1 cellular context compared by ENCODE assay signal in the genomic region with DNA sequence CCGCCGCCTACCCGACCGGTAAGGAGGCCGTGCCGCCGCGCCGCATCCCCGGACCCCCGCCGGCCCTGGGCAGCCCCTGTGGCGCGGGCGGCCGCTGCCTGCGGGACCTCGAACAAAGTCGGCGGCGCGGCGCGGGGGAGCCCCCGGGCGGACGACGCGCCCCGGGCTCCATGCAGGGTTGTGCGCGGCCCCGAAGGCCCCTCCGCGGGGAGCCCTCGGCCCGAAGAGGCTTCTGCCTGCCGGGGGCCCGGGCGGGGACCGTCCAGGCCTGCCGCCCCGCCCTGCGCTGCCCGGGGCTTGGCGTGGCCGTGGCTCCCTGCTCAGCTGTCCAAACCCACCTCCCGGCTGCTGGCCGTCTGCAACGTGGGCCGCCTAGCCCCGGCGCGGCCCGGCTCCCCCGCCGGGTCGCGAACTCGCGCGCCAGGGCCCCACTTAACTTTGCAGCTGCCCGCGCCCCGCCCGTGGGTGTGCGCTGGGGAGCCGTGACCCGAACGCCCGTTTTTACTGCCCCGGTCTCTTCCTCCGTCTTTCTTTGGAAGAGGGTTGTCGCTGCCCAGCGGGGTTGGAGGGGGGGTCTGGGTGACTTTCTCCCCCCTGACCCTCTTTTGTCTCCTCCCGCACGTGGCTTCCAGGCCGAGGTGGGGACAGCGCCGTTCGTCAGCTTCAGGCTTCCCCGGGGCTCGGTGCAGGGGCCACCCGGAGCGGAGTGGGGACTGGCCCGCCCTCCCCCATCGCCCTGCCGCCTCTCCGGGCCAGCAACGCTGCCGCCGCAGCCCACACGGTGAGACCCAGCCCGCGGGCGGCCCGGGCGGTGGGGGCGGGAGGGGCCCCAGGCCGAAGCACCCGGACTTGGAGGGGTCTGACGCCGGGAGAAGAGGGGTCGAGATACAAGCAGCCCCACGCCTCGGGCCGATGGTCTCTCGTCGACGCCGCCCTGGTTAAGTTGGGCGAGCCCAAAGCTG.
TF ChIP-seq lines count a peak whose summit lies in the region.

No MANE protein-coding gene starts in this region.

TF ChIP-seq in K562, 482 proteins besides CTCF, POLR2A, EP300 and RAD21 (continued from another document):
- TF ChIP-seq, protein P1, sequence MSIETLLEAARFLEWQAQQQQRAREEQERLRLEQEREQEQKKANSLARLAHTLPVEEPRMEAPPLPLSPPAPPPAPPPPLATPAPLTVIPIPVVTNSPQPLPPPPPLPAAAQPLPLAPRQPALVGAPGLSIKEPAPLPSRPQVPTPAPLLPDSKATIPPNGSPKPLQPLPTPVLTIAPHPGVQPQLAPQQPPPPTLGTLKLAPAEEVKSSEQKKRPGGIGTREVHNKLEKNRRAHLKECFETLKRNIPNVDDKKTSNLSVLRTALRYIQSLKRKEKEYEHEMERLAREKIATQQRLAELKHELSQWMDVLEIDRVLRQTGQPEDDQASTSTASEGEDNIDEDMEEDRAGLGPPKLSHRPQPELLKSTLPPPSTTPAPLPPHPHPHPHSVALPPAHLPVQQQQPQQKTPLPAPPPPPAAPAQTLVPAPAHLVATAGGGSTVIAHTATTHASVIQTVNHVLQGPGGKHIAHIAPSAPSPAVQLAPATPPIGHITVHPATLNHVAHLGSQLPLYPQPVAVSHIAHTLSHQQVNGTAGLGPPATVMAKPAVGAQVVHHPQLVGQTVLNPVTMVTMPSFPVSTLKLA (conservative IDR thresholded peaks at IDR 0.05): peak in 1 of 2 experiments; percentile 51; a peak in 1 of 4 replicates
- peak; percentile 45; the same call in 1 of the 2 replicates for TF ChIP-seq POLR2G (IDR thresholded peaks at IDR 0.05; ENCODE audit: low read depth, low read length)
- TF ChIP-seq, protein P2, sequence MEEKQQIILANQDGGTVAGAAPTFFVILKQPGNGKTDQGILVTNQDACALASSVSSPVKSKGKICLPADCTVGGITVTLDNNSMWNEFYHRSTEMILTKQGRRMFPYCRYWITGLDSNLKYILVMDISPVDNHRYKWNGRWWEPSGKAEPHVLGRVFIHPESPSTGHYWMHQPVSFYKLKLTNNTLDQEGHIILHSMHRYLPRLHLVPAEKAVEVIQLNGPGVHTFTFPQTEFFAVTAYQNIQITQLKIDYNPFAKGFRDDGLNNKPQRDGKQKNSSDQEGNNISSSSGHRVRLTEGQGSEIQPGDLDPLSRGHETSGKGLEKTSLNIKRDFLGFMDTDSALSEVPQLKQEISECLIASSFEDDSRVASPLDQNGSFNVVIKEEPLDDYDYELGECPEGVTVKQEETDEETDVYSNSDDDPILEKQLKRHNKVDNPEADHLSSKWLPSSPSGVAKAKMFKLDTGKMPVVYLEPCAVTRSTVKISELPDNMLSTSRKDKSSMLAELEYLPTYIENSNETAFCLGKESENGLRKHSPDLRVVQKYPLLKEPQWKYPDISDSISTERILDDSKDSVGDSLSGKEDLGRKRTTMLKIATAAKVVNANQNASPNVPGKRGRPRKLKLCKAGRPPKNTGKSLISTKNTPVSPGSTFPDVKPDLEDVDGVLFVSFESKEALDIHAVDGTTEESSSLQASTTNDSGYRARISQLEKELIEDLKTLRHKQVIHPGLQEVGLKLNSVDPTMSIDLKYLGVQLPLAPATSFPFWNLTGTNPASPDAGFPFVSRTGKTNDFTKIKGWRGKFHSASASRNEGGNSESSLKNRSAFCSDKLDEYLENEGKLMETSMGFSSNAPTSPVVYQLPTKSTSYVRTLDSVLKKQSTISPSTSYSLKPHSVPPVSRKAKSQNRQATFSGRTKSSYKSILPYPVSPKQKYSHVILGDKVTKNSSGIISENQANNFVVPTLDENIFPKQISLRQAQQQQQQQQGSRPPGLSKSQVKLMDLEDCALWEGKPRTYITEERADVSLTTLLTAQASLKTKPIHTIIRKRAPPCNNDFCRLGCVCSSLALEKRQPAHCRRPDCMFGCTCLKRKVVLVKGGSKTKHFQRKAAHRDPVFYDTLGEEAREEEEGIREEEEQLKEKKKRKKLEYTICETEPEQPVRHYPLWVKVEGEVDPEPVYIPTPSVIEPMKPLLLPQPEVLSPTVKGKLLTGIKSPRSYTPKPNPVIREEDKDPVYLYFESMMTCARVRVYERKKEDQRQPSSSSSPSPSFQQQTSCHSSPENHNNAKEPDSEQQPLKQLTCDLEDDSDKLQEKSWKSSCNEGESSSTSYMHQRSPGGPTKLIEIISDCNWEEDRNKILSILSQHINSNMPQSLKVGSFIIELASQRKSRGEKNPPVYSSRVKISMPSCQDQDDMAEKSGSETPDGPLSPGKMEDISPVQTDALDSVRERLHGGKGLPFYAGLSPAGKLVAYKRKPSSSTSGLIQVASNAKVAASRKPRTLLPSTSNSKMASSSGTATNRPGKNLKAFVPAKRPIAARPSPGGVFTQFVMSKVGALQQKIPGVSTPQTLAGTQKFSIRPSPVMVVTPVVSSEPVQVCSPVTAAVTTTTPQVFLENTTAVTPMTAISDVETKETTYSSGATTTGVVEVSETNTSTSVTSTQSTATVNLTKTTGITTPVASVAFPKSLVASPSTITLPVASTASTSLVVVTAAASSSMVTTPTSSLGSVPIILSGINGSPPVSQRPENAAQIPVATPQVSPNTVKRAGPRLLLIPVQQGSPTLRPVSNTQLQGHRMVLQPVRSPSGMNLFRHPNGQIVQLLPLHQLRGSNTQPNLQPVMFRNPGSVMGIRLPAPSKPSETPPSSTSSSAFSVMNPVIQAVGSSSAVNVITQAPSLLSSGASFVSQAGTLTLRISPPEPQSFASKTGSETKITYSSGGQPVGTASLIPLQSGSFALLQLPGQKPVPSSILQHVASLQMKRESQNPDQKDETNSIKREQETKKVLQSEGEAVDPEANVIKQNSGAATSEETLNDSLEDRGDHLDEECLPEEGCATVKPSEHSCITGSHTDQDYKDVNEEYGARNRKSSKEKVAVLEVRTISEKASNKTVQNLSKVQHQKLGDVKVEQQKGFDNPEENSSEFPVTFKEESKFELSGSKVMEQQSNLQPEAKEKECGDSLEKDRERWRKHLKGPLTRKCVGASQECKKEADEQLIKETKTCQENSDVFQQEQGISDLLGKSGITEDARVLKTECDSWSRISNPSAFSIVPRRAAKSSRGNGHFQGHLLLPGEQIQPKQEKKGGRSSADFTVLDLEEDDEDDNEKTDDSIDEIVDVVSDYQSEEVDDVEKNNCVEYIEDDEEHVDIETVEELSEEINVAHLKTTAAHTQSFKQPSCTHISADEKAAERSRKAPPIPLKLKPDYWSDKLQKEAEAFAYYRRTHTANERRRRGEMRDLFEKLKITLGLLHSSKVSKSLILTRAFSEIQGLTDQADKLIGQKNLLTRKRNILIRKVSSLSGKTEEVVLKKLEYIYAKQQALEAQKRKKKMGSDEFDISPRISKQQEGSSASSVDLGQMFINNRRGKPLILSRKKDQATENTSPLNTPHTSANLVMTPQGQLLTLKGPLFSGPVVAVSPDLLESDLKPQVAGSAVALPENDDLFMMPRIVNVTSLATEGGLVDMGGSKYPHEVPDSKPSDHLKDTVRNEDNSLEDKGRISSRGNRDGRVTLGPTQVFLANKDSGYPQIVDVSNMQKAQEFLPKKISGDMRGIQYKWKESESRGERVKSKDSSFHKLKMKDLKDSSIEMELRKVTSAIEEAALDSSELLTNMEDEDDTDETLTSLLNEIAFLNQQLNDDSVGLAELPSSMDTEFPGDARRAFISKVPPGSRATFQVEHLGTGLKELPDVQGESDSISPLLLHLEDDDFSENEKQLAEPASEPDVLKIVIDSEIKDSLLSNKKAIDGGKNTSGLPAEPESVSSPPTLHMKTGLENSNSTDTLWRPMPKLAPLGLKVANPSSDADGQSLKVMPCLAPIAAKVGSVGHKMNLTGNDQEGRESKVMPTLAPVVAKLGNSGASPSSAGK (IDR thresholded peaks at IDR 0.05): peak; percentile 35; the same call in 1 of the 2 replicates
